ENCODE assay signal across 10 cellular contexts in genomic region chr9:105413486-105414068, GRCh38. TPM values are rescaled to one million over a fixed set of nuclear protein-coding genes. Genes with fewer than 3 reads are reported as not detected.
A peak's percentile ranks its signal among the peaks of the same experiment; 100 is the strongest.
DNase-seq lines count a peak whose midpoint lies in the region; ATAC-seq and TF ChIP-seq lines count a peak whose summit lies in the region.
"Had no signal": no experiment of that assay in that cellular context is flagged by ENCODE, and none has a peak within 500 bp of the region (broad histone marks: within the 10 kb centered on the region; RNA-seq: fewer than 3 reads in every experiment).

No MANE protein-coding gene starts in this region.

- no peak overlapping the region for H4K91ac ChIP-seq in mesenchymal stem cell (ENCODE audit: low read length)

- H3K36me3 ChIP-seq in mesenchymal stem cell (ENCODE audit: control insufficient read depth in 1 of 2, insufficient read depth in 2 of 2, low read depth in 1 of 2, low read length in 2 of 2), result no peaks in the 10 kb centered on the region

- H3K4me1 ChIP-seq in mesenchymal stem cell (ENCODE audit: control insufficient read depth, insufficient read depth, low read depth, low read length), result peaks cover 1% of the 10 kb centered on the region

- H3K4me3 ChIP-seq in mesenchymal stem cell (ENCODE audit: insufficient read depth in 1 of 2, low read depth in 1 of 2, low read length in 2 of 2), result no peak overlapping the region
- H3K4me3 ChIP-seq: skin epidermis had no signal

- peaks cover 8% of the 10 kb centered on the region for H3K9me3 ChIP-seq in mesenchymal stem cell (ENCODE audit: control insufficient read depth, low read length)

- H2BK5ac ChIP-seq in mesenchymal stem cell (ENCODE audit: low read depth, low read length, poor library complexity, severe bottlenecking), result no peak overlapping the region

- no peak overlapping the region for H2BK12ac ChIP-seq in mesenchymal stem cell (ENCODE audit: low read length in 2 of 2)

- WGBS in mesenchymal stem cell, result 68% methylated on average over 3 of the region's 3 CpGs

- H3K27me3 ChIP-seq in mesenchymal stem cell (ENCODE audit: control insufficient read depth in 1 of 2, insufficient read depth in 1 of 2, low read length in 2 of 2), result no peaks in the 10 kb centered on the region

- H3K27ac Mint-ChIP-seq in brain, result peak overlapping the region in 3 of 5 experiments; percentile 7 to 58 (median 29)
- no peak overlapping the region for H3K27ac Mint-ChIP-seq in activated T-helper 17 cell treated with anti-CD3 and anti-CD28 coated beads, Interleukin-2, amount 50 U/mL, for 72 hours
- H3K27ac Mint-ChIP-seq: activated naive CD4-positive, alpha-beta T cell treated with anti-CD3 and anti-CD28 coated beads, Interleukin-2, amount 50 U/mL, for 24 hours had no signal

- H3K4me1 Mint-ChIP-seq in brain, result peaks cover 19% of the 10 kb centered on the region
- no peaks in the 10 kb centered on the region for H3K4me1 Mint-ChIP-seq in activated T-helper 17 cell treated with anti-CD3 and anti-CD28 coated beads, Interleukin-2, amount 50 U/mL, for 72 hours
- H3K4me1 Mint-ChIP-seq: activated naive CD4-positive, alpha-beta T cell treated with anti-CD3 and anti-CD28 coated beads, Interleukin-2, amount 50 U/mL, for 24 hours had no signal

- H2AFZ ChIP-seq in mesenchymal stem cell (ENCODE audit: low read depth, low read length), result no peak overlapping the region

- no peaks in the 10 kb centered on the region for H3K79me1 ChIP-seq in mesenchymal stem cell (replicated peaks; ENCODE audit: low read length, poor library complexity, severe bottlenecking)

- H3K27ac ChIP-seq in mesenchymal stem cell (ENCODE audit: low read length, poor library complexity, severe bottlenecking), result no peak overlapping the region
- H3K27ac ChIP-seq: skin epidermis had no signal

- H2BK15ac ChIP-seq in mesenchymal stem cell (ENCODE audit: low read depth, poor library complexity, severe bottlenecking), result no peak overlapping the region

- no peak overlapping the region for H3K23ac ChIP-seq in mesenchymal stem cell (ENCODE audit: low read length in 2 of 2)

- no peak overlapping the region for H3K4me2 ChIP-seq in mesenchymal stem cell (ENCODE audit: low read length, poor library complexity, severe bottlenecking)

- ATAC-seq in GM19463 (IDR thresholded peaks at IDR 0.05; ENCODE audit: unreplicated experiment) (no peak), GM18498 (IDR thresholded peaks at IDR 0.05; ENCODE audit: unreplicated experiment) (no peak)
- no peak for ATAC-seq in activated T-helper 17 cell treated with anti-CD3 and anti-CD28 coated beads, Interleukin-2, amount 50 U/mL, for 72 hours (replicated peaks)

- no peak overlapping the region for H2AK5ac ChIP-seq in mesenchymal stem cell (ENCODE audit: low read length, severe bottlenecking)

- H3K27me3 Mint-ChIP-seq in brain, result no peaks in the 10 kb centered on the region
- peaks cover 36% of the 10 kb centered on the region for H3K27me3 Mint-ChIP-seq in activated T-helper 17 cell treated with anti-CD3 and anti-CD28 coated beads, Interleukin-2, amount 50 U/mL, for 72 hours

- TF ChIP-seq CTCF in brain (conservative IDR thresholded peaks at IDR 0.05), result peak; percentile 21 to 31

- no peak overlapping the region for H3K9ac ChIP-seq in mesenchymal stem cell (ENCODE audit: low read length)

- H4K8ac ChIP-seq in mesenchymal stem cell (ENCODE audit: low read length), result no peak overlapping the region

- DNase-seq in D341Med (ENCODE audit: low spot score) (peak; percentile 62), LHCN-M2 (ENCODE audit: low read depth) (peak; percentile 52), mesenchymal stem cell (peak; percentile 48)
- DNase-seq in stimulated activated CD4-positive, alpha-beta T cell treated with anti-CD3 and anti-CD28 coated beads, Interleukin-1b, Interleukin-23, amount 100 ng/mL, for 48 hours, result no peak

- peaks cover 6% of the 10 kb centered on the region for H3K36me3 Mint-ChIP-seq in brain
- H3K36me3 Mint-ChIP-seq in activated T-helper 17 cell treated with anti-CD3 and anti-CD28 coated beads, Interleukin-2, amount 50 U/mL, for 72 hours (ENCODE audit: low read depth), result no peaks in the 10 kb centered on the region

- H3K9me3 Mint-ChIP-seq in brain, result peaks cover 9 to 31% (median 17%) of the 10 kb centered on the region in 5 experiments
- peaks cover 11% of the 10 kb centered on the region for H3K9me3 Mint-ChIP-seq in activated T-helper 17 cell treated with anti-CD3 and anti-CD28 coated beads, Interleukin-2, amount 50 U/mL, for 72 hours

- H3K4ac ChIP-seq in mesenchymal stem cell (ENCODE audit: low read depth in 1 of 2, low read length in 2 of 2), result no peak overlapping the region

- H2BK120ac ChIP-seq in mesenchymal stem cell (ENCODE audit: low read depth, low read length), result no peak overlapping the region

- H3K4me3 Mint-ChIP-seq in brain, result peak overlapping the region in 1 of 5 experiments; percentile 34
- no peak overlapping the region for H3K4me3 Mint-ChIP-seq in activated T-helper 17 cell treated with anti-CD3 and anti-CD28 coated beads, Interleukin-2, amount 50 U/mL, for 72 hours
- H3K4me3 Mint-ChIP-seq: activated naive CD4-positive, alpha-beta T cell treated with anti-CD3 and anti-CD28 coated beads, Interleukin-2, amount 50 U/mL, for 24 hours had no signal

- H3K14ac ChIP-seq in mesenchymal stem cell (ENCODE audit: low read length in 2 of 2), result no peak overlapping the region

- peak overlapping the region; percentile 21 to 27 for H3K18ac ChIP-seq in mesenchymal stem cell (ENCODE audit: low read depth in 1 of 2, low read length in 2 of 2)

RNA-seq across cellular contexts. Expression of gene FSD1L, which starts 34.3 kb away (rescaled TPM):
- 2.1 and 2.8 TPM in 2 replicates for total RNA-seq in LHCN-M2 (2014; rRNA removed)
- polyA plus RNA-seq in LHCN-M2 (2012), result 0.53 TPM
- 2.6 TPM for polyA plus RNA-seq in brain (ENCODE audit: insufficient read depth, low read depth, low replicate concordance)
- 2.6 TPM for polyA plus RNA-seq in mesenchymal stem cell (2013, experiment 1 of 2)
- polyA plus RNA-seq in mesenchymal stem cell (2013, experiment 2 of 2), result 3.1 TPM
- 1 to 10 TPM; 3.4 to 4.6 TPM for total RNA-seq in activated T-helper 17 cell treated with anti-CD3 and anti-CD28 coated beads, Interleukin-2, amount 50 U/mL, for 72 hours
